1 cellular context compared by ENCODE assay signal in the genomic region with DNA sequence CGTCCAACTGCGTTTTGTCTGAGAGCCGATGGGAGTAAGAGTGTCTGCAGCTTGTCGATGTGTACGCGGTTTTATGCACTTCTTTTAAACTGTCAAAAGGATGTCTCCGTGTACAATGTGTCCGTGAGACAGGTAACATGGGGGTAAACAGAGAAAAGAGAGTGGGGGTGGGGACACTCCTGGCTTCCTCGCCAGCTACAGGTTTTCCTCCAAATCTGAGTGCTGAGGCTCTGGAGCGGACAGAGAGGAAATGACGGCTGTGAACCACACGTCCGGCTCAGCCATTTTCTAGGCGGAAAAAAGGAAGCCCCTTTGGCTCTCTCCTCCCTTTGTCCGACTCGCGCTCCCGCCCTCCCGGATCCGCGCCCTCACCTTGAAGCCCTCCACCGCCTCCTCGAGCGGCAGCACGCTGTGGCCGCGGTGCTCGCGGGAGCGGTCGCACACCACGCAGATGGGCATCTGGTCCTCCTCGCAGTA.
TF ChIP-seq lines count a peak whose summit lies in the region.

No MANE protein-coding gene starts in this region.

TF ChIP-seq in K562, 482 proteins besides CTCF, POLR2A, EP300 and RAD21 (continued from another document and continues in another):
- TF ChIP-seq RCOR1 (IDR thresholded peaks at IDR 0.05; ENCODE audit: borderline replicate concordance in 1 of 2, low read depth in 2 of 2, low read length in 2 of 2) (no peak), CAMTA2 (CRISPR knock-in tag; conservative IDR thresholded peaks at IDR 0.05) (no peak), PCBP1 (IDR thresholded peaks at IDR 0.05; ENCODE audit: low read depth, low read length, poor library complexity, severe bottlenecking) (no peak), RFX7 (CRISPR knock-in tag; IDR thresholded peaks at IDR 0.05) (no peak), DNMT1 (IDR thresholded peaks at IDR 0.05) (no peak), PKNOX1 (IDR thresholded peaks at IDR 0.05) (no peak), ZNF561 (CRISPR knock-in tag; conservative IDR thresholded peaks at IDR 0.05) (no peak), SPI1 (IDR thresholded peaks at IDR 0.05; ENCODE audit: borderline replicate concordance, low read depth, low read length) (peak; percentile 68; the same call in 1 of the 2 replicates), SAFB (IDR thresholded peaks at IDR 0.05; ENCODE audit: borderline replicate concordance, low read depth, low read length) (no peak), KDM5B (IDR thresholded peaks at IDR 0.05; ENCODE audit: insufficient replicate concordance, low read depth, low read length) (peak; percentile 27), ZNF197 (CRISPR knock-in tag; IDR thresholded peaks at IDR 0.05; ENCODE audit: low read depth) (peak; percentile 29; the same call in 1 of the 2 replicates), HLTF (IDR thresholded peaks at IDR 0.05) (no peak), KLF10 (CRISPR knock-in tag; IDR thresholded peaks at IDR 0.05) (no peak), NFATC3 (IDR thresholded peaks at IDR 0.05) (0 out of 2 replicates have a peak, but pooled peaks have one; percentile 21), KLF13 (tag; IDR thresholded peaks at IDR 0.05; ENCODE audit: borderline replicate concordance, low read depth) (0 out of 2 replicates have a peak, but pooled peaks have one; percentile 77), RREB1 (CRISPR knock-in tag; IDR thresholded peaks at IDR 0.05) (no peak), KDM4B (IDR thresholded peaks at IDR 0.05; ENCODE audit: borderline replicate concordance in 2 of 2, low read depth in 1 of 2) (peak in 1 of 2 experiments; percentile 70; a peak in 1 of 4 replicates), HNRNPL (IDR thresholded peaks at IDR 0.05; ENCODE audit: low read depth, low read length) (no peak), HINFP (tag; conservative IDR thresholded peaks at IDR 0.05; ENCODE audit: low read depth) (no peak), E2F1 (CRISPR knock-in tag; IDR thresholded peaks at IDR 0.05) (no peak), ZNF778 (CRISPR knock-in tag; IDR thresholded peaks at IDR 0.05) (no peak), RBFOX2 (IDR thresholded peaks at IDR 0.05; ENCODE audit: low read depth, low read length) (no peak), ZNF586 (CRISPR knock-in tag; conservative IDR thresholded peaks at IDR 0.05) (no peak), TAF1 (IDR thresholded peaks at IDR 0.05; ENCODE audit: control insufficient read depth, extremely low read depth, insufficient read depth, low read length, severe bottlenecking) (peak; percentile 42), MLX (CRISPR knock-in tag; conservative IDR thresholded peaks at IDR 0.05) (no peak), TGIF2 (CRISPR knock-in tag; IDR thresholded peaks at IDR 0.05) (0 out of 2 replicates have a peak, but pooled peaks have one; percentile 59), FOXK1 (CRISPR knock-in tag; IDR thresholded peaks at IDR 0.05; ENCODE audit: borderline replicate concordance) (peak; percentile 93; the same call in 1 of the 2 replicates)
- TF ChIP-seq, protein P1, sequence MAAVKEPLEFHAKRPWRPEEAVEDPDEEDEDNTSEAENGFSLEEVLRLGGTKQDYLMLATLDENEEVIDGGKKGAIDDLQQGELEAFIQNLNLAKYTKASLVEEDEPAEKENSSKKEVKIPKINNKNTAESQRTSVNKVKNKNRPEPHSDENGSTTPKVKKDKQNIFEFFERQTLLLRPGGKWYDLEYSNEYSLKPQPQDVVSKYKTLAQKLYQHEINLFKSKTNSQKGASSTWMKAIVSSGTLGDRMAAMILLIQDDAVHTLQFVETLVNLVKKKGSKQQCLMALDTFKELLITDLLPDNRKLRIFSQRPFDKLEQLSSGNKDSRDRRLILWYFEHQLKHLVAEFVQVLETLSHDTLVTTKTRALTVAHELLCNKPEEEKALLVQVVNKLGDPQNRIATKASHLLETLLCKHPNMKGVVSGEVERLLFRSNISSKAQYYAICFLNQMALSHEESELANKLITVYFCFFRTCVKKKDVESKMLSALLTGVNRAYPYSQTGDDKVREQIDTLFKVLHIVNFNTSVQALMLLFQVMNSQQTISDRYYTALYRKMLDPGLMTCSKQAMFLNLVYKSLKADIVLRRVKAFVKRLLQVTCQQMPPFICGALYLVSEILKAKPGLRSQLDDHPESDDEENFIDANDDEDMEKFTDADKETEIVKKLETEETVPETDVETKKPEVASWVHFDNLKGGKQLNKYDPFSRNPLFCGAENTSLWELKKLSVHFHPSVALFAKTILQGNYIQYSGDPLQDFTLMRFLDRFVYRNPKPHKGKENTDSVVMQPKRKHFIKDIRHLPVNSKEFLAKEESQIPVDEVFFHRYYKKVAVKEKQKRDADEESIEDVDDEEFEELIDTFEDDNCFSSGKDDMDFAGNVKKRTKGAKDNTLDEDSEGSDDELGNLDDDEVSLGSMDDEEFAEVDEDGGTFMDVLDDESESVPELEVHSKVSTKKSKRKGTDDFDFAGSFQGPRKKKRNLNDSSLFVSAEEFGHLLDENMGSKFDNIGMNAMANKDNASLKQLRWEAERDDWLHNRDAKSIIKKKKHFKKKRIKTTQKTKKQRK (IDR thresholded peaks at IDR 0.05; ENCODE audit: borderline replicate concordance, low read depth, low read length), result no peak
- TF ChIP-seq, protein P2, sequence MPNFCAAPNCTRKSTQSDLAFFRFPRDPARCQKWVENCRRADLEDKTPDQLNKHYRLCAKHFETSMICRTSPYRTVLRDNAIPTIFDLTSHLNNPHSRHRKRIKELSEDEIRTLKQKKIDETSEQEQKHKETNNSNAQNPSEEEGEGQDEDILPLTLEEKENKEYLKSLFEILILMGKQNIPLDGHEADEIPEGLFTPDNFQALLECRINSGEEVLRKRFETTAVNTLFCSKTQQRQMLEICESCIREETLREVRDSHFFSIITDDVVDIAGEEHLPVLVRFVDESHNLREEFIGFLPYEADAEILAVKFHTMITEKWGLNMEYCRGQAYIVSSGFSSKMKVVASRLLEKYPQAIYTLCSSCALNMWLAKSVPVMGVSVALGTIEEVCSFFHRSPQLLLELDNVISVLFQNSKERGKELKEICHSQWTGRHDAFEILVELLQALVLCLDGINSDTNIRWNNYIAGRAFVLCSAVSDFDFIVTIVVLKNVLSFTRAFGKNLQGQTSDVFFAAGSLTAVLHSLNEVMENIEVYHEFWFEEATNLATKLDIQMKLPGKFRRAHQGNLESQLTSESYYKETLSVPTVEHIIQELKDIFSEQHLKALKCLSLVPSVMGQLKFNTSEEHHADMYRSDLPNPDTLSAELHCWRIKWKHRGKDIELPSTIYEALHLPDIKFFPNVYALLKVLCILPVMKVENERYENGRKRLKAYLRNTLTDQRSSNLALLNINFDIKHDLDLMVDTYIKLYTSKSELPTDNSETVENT (CRISPR knock-in tag; IDR thresholded peaks at IDR 0.05), result no peak
- TF ChIP-seq, protein P3, sequence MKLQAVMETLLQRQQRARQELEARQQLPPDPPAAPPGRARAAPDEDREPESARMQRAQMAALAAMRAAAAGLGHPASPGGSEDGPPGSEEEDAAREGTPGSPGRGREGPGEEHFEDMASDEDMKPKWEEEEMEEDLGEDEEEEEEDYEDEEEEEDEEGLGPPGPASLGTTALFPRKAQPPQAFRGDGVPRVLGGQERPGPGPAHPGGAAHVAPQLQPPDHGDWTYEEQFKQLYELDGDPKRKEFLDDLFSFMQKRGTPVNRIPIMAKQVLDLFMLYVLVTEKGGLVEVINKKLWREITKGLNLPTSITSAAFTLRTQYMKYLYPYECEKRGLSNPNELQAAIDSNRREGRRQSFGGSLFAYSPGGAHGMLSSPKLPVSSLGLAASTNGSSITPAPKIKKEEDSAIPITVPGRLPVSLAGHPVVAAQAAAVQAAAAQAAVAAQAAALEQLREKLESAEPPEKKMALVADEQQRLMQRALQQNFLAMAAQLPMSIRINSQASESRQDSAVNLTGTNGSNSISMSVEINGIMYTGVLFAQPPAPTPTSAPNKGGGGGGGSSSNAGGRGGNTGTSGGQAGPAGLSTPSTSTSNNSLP (IDR thresholded peaks at IDR 0.05; ENCODE audit: borderline replicate concordance, low read depth, low read length), result no peak
- TF ChIP-seq, protein P4, sequence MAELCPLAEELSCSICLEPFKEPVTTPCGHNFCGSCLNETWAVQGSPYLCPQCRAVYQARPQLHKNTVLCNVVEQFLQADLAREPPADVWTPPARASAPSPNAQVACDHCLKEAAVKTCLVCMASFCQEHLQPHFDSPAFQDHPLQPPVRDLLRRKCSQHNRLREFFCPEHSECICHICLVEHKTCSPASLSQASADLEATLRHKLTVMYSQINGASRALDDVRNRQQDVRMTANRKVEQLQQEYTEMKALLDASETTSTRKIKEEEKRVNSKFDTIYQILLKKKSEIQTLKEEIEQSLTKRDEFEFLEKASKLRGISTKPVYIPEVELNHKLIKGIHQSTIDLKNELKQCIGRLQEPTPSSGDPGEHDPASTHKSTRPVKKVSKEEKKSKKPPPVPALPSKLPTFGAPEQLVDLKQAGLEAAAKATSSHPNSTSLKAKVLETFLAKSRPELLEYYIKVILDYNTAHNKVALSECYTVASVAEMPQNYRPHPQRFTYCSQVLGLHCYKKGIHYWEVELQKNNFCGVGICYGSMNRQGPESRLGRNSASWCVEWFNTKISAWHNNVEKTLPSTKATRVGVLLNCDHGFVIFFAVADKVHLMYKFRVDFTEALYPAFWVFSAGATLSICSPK (IDR thresholded peaks at IDR 0.05; ENCODE audit: borderline replicate concordance), result peak; percentile 56; the same call in 1 of the 2 replicates
